Comparison of ENCODE assay signal across 9 cellular contexts in genomic region chr13:39616087-39616694, GRCh38. TPM values are rescaled to one million over a fixed set of nuclear protein-coding genes. Genes with fewer than 3 reads are reported as not detected.
DNase-seq lines count a peak whose midpoint lies in the region; ATAC-seq and TF ChIP-seq lines count a peak whose summit lies in the region.
"Had no signal": no experiment of that assay in that cellular context is flagged by ENCODE, and none has a peak within 500 bp of the region (broad histone marks: within the 10 kb centered on the region; RNA-seq: fewer than 3 reads in every experiment).

No MANE protein-coding gene starts in this region.

- H3K9me3 Mint-ChIP-seq in stimulated activated memory B cell treated with anti-CD40 and anti-IgM and Interleukin-4, amounts not matched to agents 10 μg/mL and 1 μg/mL and 100 μg/mL, for 72 hours: no peaks in the 10 kb centered on the region
- H3K9me3 Mint-ChIP-seq: stimulated activated naive CD8-positive, alpha-beta T cell treated with anti-CD3 and anti-CD28 coated beads, Interleukin-15, Interleukin-2, amounts not matched to agents 100 ng/mL and 50 ng/mL, for 24 hours had no signal

- peak; percentile 98 for TF ChIP-seq CTCF in choroid plexus epithelial cell (conservative IDR thresholded peaks at IDR 0.05; ENCODE audit: low read depth, low read length)

- no peaks in the 10 kb centered on the region for H3K36me3 Mint-ChIP-seq in stimulated activated memory B cell treated with anti-CD40 and anti-IgM and Interleukin-4, amounts not matched to agents 10 μg/mL and 1 μg/mL and 100 μg/mL, for 72 hours

- peaks cover 18% of the 10 kb centered on the region for H3K27me3 Mint-ChIP-seq in stimulated activated memory B cell treated with anti-CD40 and anti-IgM and Interleukin-4, amounts not matched to agents 10 μg/mL and 1 μg/mL and 100 μg/mL, for 72 hours

- H3K27me3 ChIP-seq in H7 (ENCODE audit: control insufficient read depth, insufficient read depth, low read length): no peaks in the 10 kb centered on the region

- no peaks in the 10 kb centered on the region for H3K36me3 ChIP-seq in H7 (replicated peaks; ENCODE audit: control insufficient read depth, insufficient read depth, low read length)

- DNase-seq in GDM1 (lab: John Stamatoyannopoulos, UW) (peak; percentile 52), H7 (peak; percentile 64), NCI-H128 (lab: John Stamatoyannopoulos, UW; ENCODE audit: unreplicated experiment) (peak; percentile 26), choroid plexus epithelial cell (ENCODE audit: low read depth) (peak; percentile 88), left lobe of liver (ENCODE audit: low spot score) (no peak), UCSD-AML1 (lab: John Stamatoyannopoulos, UW; ENCODE audit: unreplicated experiment) (no peak)

- H3K4me3 ChIP-seq in H7 (ENCODE audit: insufficient read depth, low read depth, low read length) (no peak overlapping the region), choroid plexus epithelial cell (ENCODE audit: low read depth, low read length) (no peak overlapping the region)

- H3K4me3 Mint-ChIP-seq in stimulated activated memory B cell treated with anti-CD40 and anti-IgM and Interleukin-4, amounts not matched to agents 10 μg/mL and 1 μg/mL and 100 μg/mL, for 72 hours: no peak overlapping the region
- H3K4me3 Mint-ChIP-seq: stimulated activated naive CD8-positive, alpha-beta T cell treated with anti-CD3 and anti-CD28 coated beads, Interleukin-15, Interleukin-2, amounts not matched to agents 100 ng/mL and 50 ng/mL, for 24 hours had no signal

- H3K4me1 Mint-ChIP-seq in stimulated activated memory B cell treated with anti-CD40 and anti-IgM and Interleukin-4, amounts not matched to agents 10 μg/mL and 1 μg/mL and 100 μg/mL, for 72 hours: no peaks in the 10 kb centered on the region

- no peak overlapping the region for H3K27ac Mint-ChIP-seq in stimulated activated memory B cell treated with anti-CD40 and anti-IgM and Interleukin-4, amounts not matched to agents 10 μg/mL and 1 μg/mL and 100 μg/mL, for 72 hours
- H3K27ac Mint-ChIP-seq: stimulated activated naive CD8-positive, alpha-beta T cell treated with anti-CD3 and anti-CD28 coated beads, Interleukin-15, Interleukin-2, amounts not matched to agents 100 ng/mL and 50 ng/mL, for 24 hours had no signal

- ATAC-seq in SK-N-SH treated with all-trans-retinoic acid at 6 μM for 48 hours (peak; percentile 95), left lobe of liver (peak; percentile 97)
- peak; percentile 48 for ATAC-seq in stimulated activated memory B cell treated with anti-CD40 and anti-IgM and Interleukin-4, amounts not matched to agents 10 μg/mL and 1 μg/mL and 100 μg/mL, for 72 hours

TF ChIP-seq in SK-N-SH treated with all-trans-retinoic acid at 6 μM for 48 hours, 23 proteins besides CTCF, POLR2A, EP300 and RAD21:
- TF ChIP-seq ZNF565 (CRISPR knock-in tag; conservative IDR thresholded peaks at IDR 0.05; ENCODE audit: low read depth): no peak
- no peak for TF ChIP-seq TOX (CRISPR knock-in tag; IDR thresholded peaks at IDR 0.05; ENCODE audit: borderline replicate concordance)
- TF ChIP-seq GLIS3 (CRISPR knock-in tag; IDR thresholded peaks at IDR 0.05): no peak
- no peak for TF ChIP-seq RARB (CRISPR knock-in tag; IDR thresholded peaks at IDR 0.05)
- TF ChIP-seq TCF4 (CRISPR knock-in tag; IDR thresholded peaks at IDR 0.05; ENCODE audit: borderline replicate concordance): no peak
- TF ChIP-seq ZFP30 (CRISPR knock-in tag; IDR thresholded peaks at IDR 0.05): no peak
- no peak for TF ChIP-seq CREB5 (CRISPR knock-in tag; IDR thresholded peaks at IDR 0.05; ENCODE audit: low read depth)
- TF ChIP-seq ZNF70 (CRISPR knock-in tag; IDR thresholded peaks at IDR 0.05): no peak
- TF ChIP-seq PPARA (CRISPR knock-in tag; IDR thresholded peaks at IDR 0.05; ENCODE audit: borderline replicate concordance): no peak

RNA-seq across cellular contexts. Expression of gene LHFPL6, which starts 13.2 kb away (rescaled TPM):
- total RNA-seq in H7 (2014; rRNA removed; shearing (Covaris generic)): 2.7 and 4.6 TPM in 2 replicates
- 2.8 TPM for total RNA-seq in left lobe of liver

RNA-seq across cellular contexts. Expression of gene COG6, which starts 39.3 kb away (rescaled TPM):
- 9.0 and 17.0 TPM in 2 replicates for total RNA-seq in H7 (2014; rRNA removed; shearing (Covaris generic))
- total RNA-seq in left lobe of liver: 12.8 TPM

Comparison
In these comparisons a context has a peak if more than half of its experiments do, and no peak if none do; other contexts are left out.
1. DNase-seq: peak in GDM1 (single experiment), H7 (single experiment), NCI-H128 (single experiment) and choroid plexus epithelial cell (single experiment); none in left lobe of liver (single experiment) and UCSD-AML1 (single experiment).
2. Peak in every context shown above with its lines, with median percentiles within 50 percentile points of each other: ATAC-seq.